In the genomic region with DNA sequence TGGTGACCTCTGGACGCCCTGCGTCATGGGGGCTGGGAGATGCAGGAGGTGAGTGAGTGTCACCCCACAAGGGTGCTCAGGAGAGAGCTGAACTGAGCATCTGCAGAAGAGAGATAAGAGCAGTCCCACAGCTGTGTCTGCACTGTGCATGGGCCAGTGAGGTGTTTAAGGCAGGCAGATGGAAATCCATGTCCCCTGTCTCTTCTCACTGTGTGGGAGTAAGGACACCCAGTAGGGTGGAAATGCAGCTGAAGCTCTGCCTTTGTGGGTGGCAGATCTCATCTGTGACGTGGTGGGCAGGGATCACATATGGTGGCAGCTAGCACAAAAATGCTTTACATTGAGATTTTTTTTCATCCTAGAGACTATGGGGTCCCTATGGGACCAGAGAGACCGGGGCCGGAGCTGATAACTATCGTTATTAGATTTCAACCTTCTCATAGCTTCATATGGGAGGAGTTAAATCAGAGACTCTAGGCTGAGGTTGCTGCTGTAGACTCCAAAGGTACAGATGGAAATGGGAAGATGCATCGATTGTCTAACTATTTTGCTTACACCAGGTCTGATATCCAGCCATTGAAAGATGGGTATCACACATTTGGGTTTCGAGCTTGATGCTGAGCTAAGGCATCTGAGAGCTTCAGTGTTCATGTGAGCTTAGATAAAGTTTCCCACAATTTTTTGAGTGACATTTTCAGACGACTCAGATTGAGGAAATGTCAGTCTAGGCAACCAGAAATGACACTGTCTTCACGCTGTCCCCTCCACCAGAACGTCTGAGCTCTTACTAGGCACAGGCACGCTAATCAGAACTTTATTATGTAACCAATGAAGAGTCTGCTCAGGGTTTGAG, we compare ENCODE assay signal across 1 cellular context.
TF ChIP-seq lines count a peak whose summit lies in the region.

No MANE protein-coding gene starts in this region.

TF ChIP-seq in K562, 482 proteins besides CTCF, POLR2A, EP300 and RAD21 (continued from another document and continues in another):
- TF ChIP-seq, protein P1, sequence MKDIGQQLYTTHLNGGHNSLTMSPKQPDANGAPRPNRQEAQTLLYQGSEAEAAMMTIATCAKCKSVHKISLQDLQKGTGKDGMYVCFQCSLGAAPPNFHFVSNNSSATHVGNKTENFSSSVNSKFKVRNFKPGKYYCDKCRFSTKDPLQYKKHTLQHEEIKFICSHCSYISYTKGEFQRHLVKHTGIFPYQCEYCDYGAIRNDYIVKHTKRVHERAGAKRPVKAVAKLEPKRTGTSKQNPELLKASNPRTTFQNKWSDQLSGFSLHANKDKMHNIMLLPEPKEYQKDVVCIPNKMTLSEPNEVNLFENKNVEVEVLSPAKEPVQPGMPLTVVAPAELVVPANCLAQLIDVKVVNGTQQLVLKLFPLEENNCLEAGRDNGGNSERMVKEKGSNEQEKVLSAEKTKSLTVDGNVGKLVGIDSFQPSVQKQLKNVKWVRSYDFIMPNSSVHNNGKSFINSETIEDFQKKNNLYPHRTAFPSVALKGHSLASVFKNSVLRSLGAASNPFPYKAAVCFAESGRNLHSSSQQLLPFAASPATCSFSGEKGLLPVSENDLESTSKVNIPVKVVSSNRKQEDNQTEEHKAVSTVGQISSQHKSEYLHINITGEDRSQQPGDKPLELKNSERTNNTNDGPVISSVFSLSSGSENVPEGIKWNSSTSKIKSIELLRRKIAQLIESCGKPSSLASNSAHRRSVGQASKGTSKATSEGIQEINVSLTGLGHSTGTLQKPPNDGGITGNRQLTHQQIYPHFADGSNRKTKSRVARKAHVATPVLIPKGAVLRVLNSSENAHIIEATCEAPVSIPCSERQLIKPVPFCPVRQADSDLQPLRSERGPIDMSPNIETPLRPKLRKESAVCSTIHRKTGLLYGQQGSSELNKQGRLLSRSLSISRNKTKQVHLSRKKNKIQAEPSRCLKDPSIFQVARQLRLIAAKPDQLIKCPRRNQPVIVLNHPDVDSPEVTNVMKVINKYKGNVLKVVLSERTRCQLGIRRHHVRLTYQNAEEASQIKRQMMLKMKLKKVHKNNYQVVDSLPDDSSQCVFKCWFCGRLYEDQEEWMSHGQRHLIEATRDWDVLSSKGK (CRISPR knock-in tag; IDR thresholded peaks at IDR 0.05): no peak
- TF ChIP-seq ZC3H4 (CRISPR knock-in tag; IDR thresholded peaks at IDR 0.05; ENCODE audit: borderline replicate concordance) (no peak), RUNX1 (IDR thresholded peaks at IDR 0.05; ENCODE audit: low read depth) (peak; percentile 96), STAT5B (CRISPR knock-in tag; IDR thresholded peaks at IDR 0.05) (no peak), ZSCAN32 (CRISPR knock-in tag; IDR thresholded peaks at IDR 0.05) (no peak), POLR3G (IDR thresholded peaks at IDR 0.05; ENCODE audit: extremely low read depth, insufficient read length, insufficient replicate concordance) (no peak), ZNF274 (IDR thresholded peaks at IDR 0.05; ENCODE audit: borderline replicate concordance, low read depth, low read length) (peak; percentile 86; the same call in 1 of the 2 replicates), PTBP1 (IDR thresholded peaks at IDR 0.05; ENCODE audit: low read depth, low read length) (peak; percentile 68; the same call in 1 of the 2 replicates), NR4A1 (CRISPR knock-in tag; IDR thresholded peaks at IDR 0.05) (no peak), NR4A1 (tag; IDR thresholded peaks at IDR 0.05) (peak; percentile 85), ZNF668 (CRISPR knock-in tag; IDR thresholded peaks at IDR 0.05) (no peak), MIER1 (IDR thresholded peaks at IDR 0.05; ENCODE audit: low read depth) (no peak), ARNT (IDR thresholded peaks at IDR 0.05) (peak; percentile 88 to 98; a peak in 3 of 4 replicates), SNRNP70 (optimal IDR thresholded peaks at IDR 0.05; ENCODE audit: low read depth, low read length) (no peak), KLF10 (CRISPR knock-in tag; IDR thresholded peaks at IDR 0.05) (no peak)
- TF ChIP-seq, protein P2, sequence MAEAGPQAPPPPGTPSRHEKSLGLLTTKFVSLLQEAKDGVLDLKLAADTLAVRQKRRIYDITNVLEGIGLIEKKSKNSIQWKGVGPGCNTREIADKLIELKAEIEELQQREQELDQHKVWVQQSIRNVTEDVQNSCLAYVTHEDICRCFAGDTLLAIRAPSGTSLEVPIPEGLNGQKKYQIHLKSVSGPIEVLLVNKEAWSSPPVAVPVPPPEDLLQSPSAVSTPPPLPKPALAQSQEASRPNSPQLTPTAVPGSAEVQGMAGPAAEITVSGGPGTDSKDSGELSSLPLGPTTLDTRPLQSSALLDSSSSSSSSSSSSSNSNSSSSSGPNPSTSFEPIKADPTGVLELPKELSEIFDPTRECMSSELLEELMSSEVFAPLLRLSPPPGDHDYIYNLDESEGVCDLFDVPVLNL (CRISPR knock-in tag; IDR thresholded peaks at IDR 0.05; ENCODE audit: low read depth): peak; percentile 7; the same call in 1 of the 2 replicates
- TF ChIP-seq, protein P3, sequence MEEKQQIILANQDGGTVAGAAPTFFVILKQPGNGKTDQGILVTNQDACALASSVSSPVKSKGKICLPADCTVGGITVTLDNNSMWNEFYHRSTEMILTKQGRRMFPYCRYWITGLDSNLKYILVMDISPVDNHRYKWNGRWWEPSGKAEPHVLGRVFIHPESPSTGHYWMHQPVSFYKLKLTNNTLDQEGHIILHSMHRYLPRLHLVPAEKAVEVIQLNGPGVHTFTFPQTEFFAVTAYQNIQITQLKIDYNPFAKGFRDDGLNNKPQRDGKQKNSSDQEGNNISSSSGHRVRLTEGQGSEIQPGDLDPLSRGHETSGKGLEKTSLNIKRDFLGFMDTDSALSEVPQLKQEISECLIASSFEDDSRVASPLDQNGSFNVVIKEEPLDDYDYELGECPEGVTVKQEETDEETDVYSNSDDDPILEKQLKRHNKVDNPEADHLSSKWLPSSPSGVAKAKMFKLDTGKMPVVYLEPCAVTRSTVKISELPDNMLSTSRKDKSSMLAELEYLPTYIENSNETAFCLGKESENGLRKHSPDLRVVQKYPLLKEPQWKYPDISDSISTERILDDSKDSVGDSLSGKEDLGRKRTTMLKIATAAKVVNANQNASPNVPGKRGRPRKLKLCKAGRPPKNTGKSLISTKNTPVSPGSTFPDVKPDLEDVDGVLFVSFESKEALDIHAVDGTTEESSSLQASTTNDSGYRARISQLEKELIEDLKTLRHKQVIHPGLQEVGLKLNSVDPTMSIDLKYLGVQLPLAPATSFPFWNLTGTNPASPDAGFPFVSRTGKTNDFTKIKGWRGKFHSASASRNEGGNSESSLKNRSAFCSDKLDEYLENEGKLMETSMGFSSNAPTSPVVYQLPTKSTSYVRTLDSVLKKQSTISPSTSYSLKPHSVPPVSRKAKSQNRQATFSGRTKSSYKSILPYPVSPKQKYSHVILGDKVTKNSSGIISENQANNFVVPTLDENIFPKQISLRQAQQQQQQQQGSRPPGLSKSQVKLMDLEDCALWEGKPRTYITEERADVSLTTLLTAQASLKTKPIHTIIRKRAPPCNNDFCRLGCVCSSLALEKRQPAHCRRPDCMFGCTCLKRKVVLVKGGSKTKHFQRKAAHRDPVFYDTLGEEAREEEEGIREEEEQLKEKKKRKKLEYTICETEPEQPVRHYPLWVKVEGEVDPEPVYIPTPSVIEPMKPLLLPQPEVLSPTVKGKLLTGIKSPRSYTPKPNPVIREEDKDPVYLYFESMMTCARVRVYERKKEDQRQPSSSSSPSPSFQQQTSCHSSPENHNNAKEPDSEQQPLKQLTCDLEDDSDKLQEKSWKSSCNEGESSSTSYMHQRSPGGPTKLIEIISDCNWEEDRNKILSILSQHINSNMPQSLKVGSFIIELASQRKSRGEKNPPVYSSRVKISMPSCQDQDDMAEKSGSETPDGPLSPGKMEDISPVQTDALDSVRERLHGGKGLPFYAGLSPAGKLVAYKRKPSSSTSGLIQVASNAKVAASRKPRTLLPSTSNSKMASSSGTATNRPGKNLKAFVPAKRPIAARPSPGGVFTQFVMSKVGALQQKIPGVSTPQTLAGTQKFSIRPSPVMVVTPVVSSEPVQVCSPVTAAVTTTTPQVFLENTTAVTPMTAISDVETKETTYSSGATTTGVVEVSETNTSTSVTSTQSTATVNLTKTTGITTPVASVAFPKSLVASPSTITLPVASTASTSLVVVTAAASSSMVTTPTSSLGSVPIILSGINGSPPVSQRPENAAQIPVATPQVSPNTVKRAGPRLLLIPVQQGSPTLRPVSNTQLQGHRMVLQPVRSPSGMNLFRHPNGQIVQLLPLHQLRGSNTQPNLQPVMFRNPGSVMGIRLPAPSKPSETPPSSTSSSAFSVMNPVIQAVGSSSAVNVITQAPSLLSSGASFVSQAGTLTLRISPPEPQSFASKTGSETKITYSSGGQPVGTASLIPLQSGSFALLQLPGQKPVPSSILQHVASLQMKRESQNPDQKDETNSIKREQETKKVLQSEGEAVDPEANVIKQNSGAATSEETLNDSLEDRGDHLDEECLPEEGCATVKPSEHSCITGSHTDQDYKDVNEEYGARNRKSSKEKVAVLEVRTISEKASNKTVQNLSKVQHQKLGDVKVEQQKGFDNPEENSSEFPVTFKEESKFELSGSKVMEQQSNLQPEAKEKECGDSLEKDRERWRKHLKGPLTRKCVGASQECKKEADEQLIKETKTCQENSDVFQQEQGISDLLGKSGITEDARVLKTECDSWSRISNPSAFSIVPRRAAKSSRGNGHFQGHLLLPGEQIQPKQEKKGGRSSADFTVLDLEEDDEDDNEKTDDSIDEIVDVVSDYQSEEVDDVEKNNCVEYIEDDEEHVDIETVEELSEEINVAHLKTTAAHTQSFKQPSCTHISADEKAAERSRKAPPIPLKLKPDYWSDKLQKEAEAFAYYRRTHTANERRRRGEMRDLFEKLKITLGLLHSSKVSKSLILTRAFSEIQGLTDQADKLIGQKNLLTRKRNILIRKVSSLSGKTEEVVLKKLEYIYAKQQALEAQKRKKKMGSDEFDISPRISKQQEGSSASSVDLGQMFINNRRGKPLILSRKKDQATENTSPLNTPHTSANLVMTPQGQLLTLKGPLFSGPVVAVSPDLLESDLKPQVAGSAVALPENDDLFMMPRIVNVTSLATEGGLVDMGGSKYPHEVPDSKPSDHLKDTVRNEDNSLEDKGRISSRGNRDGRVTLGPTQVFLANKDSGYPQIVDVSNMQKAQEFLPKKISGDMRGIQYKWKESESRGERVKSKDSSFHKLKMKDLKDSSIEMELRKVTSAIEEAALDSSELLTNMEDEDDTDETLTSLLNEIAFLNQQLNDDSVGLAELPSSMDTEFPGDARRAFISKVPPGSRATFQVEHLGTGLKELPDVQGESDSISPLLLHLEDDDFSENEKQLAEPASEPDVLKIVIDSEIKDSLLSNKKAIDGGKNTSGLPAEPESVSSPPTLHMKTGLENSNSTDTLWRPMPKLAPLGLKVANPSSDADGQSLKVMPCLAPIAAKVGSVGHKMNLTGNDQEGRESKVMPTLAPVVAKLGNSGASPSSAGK (IDR thresholded peaks at IDR 0.05): peak; percentile 24; the same call in 1 of the 2 replicates
- TF ChIP-seq, protein P4, sequence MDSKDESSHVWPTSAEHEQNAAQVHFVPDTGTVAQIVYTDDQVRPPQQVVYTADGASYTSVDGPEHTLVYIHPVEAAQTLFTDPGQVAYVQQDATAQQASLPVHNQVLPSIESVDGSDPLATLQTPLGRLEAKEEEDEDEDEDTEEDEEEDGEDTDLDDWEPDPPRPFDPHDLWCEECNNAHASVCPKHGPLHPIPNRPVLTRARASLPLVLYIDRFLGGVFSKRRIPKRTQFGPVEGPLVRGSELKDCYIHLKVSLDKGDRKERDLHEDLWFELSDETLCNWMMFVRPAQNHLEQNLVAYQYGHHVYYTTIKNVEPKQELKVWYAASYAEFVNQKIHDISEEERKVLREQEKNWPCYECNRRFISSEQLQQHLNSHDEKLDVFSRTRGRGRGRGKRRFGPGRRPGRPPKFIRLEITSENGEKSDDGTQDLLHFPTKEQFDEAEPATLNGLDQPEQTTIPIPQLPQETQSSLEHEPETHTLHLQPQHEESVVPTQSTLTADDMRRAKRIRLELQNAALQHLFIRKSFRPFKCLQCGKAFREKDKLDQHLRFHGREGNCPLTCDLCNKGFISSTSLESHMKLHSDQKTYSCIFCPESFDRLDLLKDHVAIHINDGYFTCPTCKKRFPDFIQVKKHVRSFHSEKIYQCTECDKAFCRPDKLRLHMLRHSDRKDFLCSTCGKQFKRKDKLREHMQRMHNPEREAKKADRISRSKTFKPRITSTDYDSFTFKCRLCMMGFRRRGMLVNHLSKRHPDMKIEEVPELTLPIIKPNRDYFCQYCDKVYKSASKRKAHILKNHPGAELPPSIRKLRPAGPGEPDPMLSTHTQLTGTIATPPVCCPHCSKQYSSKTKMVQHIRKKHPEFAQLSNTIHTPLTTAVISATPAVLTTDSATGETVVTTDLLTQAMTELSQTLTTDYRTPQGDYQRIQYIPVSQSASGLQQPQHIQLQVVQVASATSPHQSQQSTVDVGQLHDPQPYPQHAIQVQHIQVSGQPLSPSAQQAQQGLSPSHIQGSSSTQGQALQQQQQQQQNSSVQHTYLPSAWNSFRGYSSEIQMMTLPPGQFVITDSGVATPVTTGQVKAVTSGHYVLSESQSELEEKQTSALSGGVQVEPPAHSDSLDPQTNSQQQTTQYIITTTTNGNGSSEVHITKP (IDR thresholded peaks at IDR 0.05; ENCODE audit: partially characterized antibody): peak; percentile 47
- TF ChIP-seq, protein P5, sequence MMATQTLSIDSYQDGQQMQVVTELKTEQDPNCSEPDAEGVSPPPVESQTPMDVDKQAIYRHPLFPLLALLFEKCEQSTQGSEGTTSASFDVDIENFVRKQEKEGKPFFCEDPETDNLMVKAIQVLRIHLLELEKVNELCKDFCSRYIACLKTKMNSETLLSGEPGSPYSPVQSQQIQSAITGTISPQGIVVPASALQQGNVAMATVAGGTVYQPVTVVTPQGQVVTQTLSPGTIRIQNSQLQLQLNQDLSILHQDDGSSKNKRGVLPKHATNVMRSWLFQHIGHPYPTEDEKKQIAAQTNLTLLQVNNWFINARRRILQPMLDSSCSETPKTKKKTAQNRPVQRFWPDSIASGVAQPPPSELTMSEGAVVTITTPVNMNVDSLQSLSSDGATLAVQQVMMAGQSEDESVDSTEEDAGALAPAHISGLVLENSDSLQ (IDR thresholded peaks at IDR 0.05): peak; percentile 88
- TF ChIP-seq, protein P6, sequence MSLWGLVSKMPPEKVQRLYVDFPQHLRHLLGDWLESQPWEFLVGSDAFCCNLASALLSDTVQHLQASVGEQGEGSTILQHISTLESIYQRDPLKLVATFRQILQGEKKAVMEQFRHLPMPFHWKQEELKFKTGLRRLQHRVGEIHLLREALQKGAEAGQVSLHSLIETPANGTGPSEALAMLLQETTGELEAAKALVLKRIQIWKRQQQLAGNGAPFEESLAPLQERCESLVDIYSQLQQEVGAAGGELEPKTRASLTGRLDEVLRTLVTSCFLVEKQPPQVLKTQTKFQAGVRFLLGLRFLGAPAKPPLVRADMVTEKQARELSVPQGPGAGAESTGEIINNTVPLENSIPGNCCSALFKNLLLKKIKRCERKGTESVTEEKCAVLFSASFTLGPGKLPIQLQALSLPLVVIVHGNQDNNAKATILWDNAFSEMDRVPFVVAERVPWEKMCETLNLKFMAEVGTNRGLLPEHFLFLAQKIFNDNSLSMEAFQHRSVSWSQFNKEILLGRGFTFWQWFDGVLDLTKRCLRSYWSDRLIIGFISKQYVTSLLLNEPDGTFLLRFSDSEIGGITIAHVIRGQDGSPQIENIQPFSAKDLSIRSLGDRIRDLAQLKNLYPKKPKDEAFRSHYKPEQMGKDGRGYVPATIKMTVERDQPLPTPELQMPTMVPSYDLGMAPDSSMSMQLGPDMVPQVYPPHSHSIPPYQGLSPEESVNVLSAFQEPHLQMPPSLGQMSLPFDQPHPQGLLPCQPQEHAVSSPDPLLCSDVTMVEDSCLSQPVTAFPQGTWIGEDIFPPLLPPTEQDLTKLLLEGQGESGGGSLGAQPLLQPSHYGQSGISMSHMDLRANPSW (CRISPR knock-in tag; IDR thresholded peaks at IDR 0.05): peak; percentile 58; the same call in 1 of the 2 replicates
